16 cellular contexts compared by ENCODE assay signal in genomic region chr22:27382947-27383346, GRCh38.
DNase-seq lines count a peak whose midpoint lies in the region; ATAC-seq, FAIRE-seq and TF ChIP-seq lines count a peak whose summit lies in the region.
"Had no signal": no experiment of that assay in that cellular context is flagged by ENCODE, and none has a peak within 500 bp of the region (broad histone marks: within the 10 kb centered on the region; RNA-seq: fewer than 3 reads in every experiment).

No MANE protein-coding gene starts in this region.

- H4K8ac ChIP-seq in H9 (replicated peaks; ENCODE audit: insufficient read length, low read depth, low read length): no peak overlapping the region

- H3K9ac ChIP-seq in H9 (ENCODE audit: extremely low read depth, insufficient read length, low read length) (no peak overlapping the region), keratinocyte (ENCODE audit: control insufficient read depth, extremely low read depth, insufficient read depth, low read length) (no peak overlapping the region)

- H2BK12ac ChIP-seq in H9 (ENCODE audit: insufficient read length, low read depth, low read length): no peak overlapping the region

- POLR2A ChIA-PET in CD4-positive, alpha-beta T cell (lab: Charles Lee): no interaction called here

- no peaks in the 10 kb centered on the region for H3K9me1 ChIP-seq in keratinocyte (ENCODE audit: control insufficient read depth, extremely low read depth, insufficient read depth, low read length)

- no peak overlapping the region for H3K18ac ChIP-seq in H9 (ENCODE audit: insufficient read length, low read depth, low read length)

- WGBS in H9 (ENCODE audit: extremely low coverage, insufficient read length, low lambda C conversion rate): no CpG with 5 or more reads among the region's 12 CpGs

- H2BK5ac ChIP-seq in H9 (ENCODE audit: insufficient read length, low read length): no peak overlapping the region

- H2AFZ ChIP-seq in H9 (ENCODE audit: low read length) (no peak overlapping the region), keratinocyte (ENCODE audit: control insufficient read depth, low read length) (no peak overlapping the region)
- H2AFZ ChIP-seq: GM23338 had no signal

- H3K4me3 Mint-ChIP-seq in H9 (no peak overlapping the region), brain (peak overlapping the region in 1 of 5 experiments; percentile 35), type B pancreatic cell (no peak overlapping the region)
- H3K4me3 Mint-ChIP-seq in CD4-positive, alpha-beta T cell: no peak overlapping the region
- H3K4me3 Mint-ChIP-seq: B cell; CD4-positive, CD25-positive, alpha-beta regulatory T cell; GM23338 had no signal

- TF ChIP-seq CTCF in H9 (conservative IDR thresholded peaks at IDR 0.05) (no peak), brain (conservative IDR thresholded peaks at IDR 0.05) (no peak), keratinocyte (optimal IDR thresholded peaks at IDR 0.05 in 1 of 3, IDR thresholded peaks at IDR 0.05 in 1 of 3, conservative IDR thresholded peaks at IDR 0.05 in 1 of 3; ENCODE audit: extremely low read depth in 1 of 3, insufficient read depth in 2 of 3, low read length in 3 of 3) (no peak), type B pancreatic cell (conservative IDR thresholded peaks at IDR 0.05) (no peak)
- no peak for TF ChIP-seq CTCF in CD4-positive, alpha-beta T cell (IDR thresholded peaks at IDR 0.05)

- H3K56ac ChIP-seq in H9 (ENCODE audit: insufficient read length, low read depth, low read length): no peak overlapping the region

- H2BK120ac ChIP-seq in H9 (ENCODE audit: low read depth, low read length, poor library complexity, severe bottlenecking): no peak overlapping the region

- H3K9me3 ChIP-seq in H9 (ENCODE audit: control insufficient read depth, low read depth, low read length): no peaks in the 10 kb centered on the region
- no peaks in the 10 kb centered on the region for H3K9me3 ChIP-seq in keratinocyte (ENCODE audit: control insufficient read depth, low read depth, low read length)
- H3K9me3 ChIP-seq in CD4-positive, alpha-beta T cell (ENCODE audit: control insufficient read depth, low read length): no peaks in the 10 kb centered on the region
- H3K9me3 ChIP-seq: Caco-2 had no signal

- H4K91ac ChIP-seq in H9 (ENCODE audit: insufficient read length, low read depth, low read length): no peak overlapping the region

- peaks cover 2% of the 10 kb centered on the region for H3K23me2 ChIP-seq in H9 (ENCODE audit: insufficient read length, low read depth, low read length, poor library complexity, severe bottlenecking)

- no peak overlapping the region for H3T11ph ChIP-seq in H9 (ENCODE audit: low read length)

- no peaks in the 10 kb centered on the region for H3K4me1 ChIP-seq in H9 (ENCODE audit: insufficient read depth, low read length)
- peaks cover 29% of the 10 kb centered on the region for H3K4me1 ChIP-seq in keratinocyte (ENCODE audit: control insufficient read depth, extremely low read depth, insufficient read depth, low read length)
- H3K4me1 ChIP-seq: Caco-2 had no signal

- no peaks in the 10 kb centered on the region for H3K79me1 ChIP-seq in H9 (ENCODE audit: insufficient read depth, low read depth, low read length, poor library complexity, severe bottlenecking)

- H3K9me3 Mint-ChIP-seq in H9 (no peaks in the 10 kb centered on the region), brain (peaks cover 0 to 11% (median 0%) of the 10 kb centered on the region in 5 experiments), type B pancreatic cell (no peaks in the 10 kb centered on the region)
- no peaks in the 10 kb centered on the region for H3K9me3 Mint-ChIP-seq in CD4-positive, alpha-beta T cell
- H3K9me3 Mint-ChIP-seq: CD4-positive, CD25-positive, alpha-beta regulatory T cell; GM23338 had no signal

- H3K27ac Mint-ChIP-seq in H9: no peak overlapping the region
- peak overlapping the region in 3 of 5 experiments; percentile 4 to 54 (median 49) for H3K27ac Mint-ChIP-seq in brain
- H3K27ac Mint-ChIP-seq in type B pancreatic cell: no peak overlapping the region
- H3K27ac Mint-ChIP-seq in CD4-positive, alpha-beta T cell: no peak overlapping the region
- H3K27ac Mint-ChIP-seq: B cell; CD4-positive, CD25-positive, alpha-beta regulatory T cell; GM23338 had no signal

- no peak overlapping the region for H3K14ac ChIP-seq in H9 (ENCODE audit: insufficient read depth, low read length)

- H2AK5ac ChIP-seq in H9 (ENCODE audit: insufficient read length, low read length): no peak overlapping the region

- dilution Hi-C loops in keratinocyte (cut with MboI; ENCODE audit: extremely low pct_ligation_motif_present, low sequenced_read_pairs): no loop called here

- H3K79me2 ChIP-seq in H9 (ENCODE audit: insufficient read depth, low read length) (no peaks in the 10 kb centered on the region), keratinocyte (ENCODE audit: control insufficient read depth, insufficient read depth, low read length) (no peaks in the 10 kb centered on the region)

- no peaks in the 10 kb centered on the region for H4K20me1 ChIP-seq in H9 (ENCODE audit: control insufficient read depth, insufficient read depth, insufficient read length)
- H4K20me1 ChIP-seq in keratinocyte (ENCODE audit: control insufficient read depth, extremely low read depth, insufficient read depth, low read length): no peaks in the 10 kb centered on the region

- peak; percentile 39 for FAIRE-seq in keratinocyte (lab: Jason Lieb, UNC)
- FAIRE-seq: D721Med, G401.6, GM12891 had no signal

- H2BK15ac ChIP-seq in H9 (ENCODE audit: low read depth, low read length): no peak overlapping the region

- H3K4me2 ChIP-seq in H9 (ENCODE audit: insufficient read depth, insufficient read length, low read length): no peak overlapping the region
- H3K4me2 ChIP-seq in keratinocyte (ENCODE audit: control insufficient read depth, extremely low read depth, insufficient read depth, low read depth, low read length): no peak overlapping the region
- H3K4me2 ChIP-seq: GM23338 had no signal

- H3K27ac ChIP-seq in H9 (ENCODE audit: insufficient read length, low read depth, low read length): no peak overlapping the region
- H3K27ac ChIP-seq in keratinocyte (ENCODE audit: control insufficient read depth, insufficient read depth, low read length): no peak overlapping the region
- H3K27ac ChIP-seq in CD4-positive, alpha-beta T cell (ENCODE audit: low read depth, low read length): no peak overlapping the region

- H3K36me3 Mint-ChIP-seq in H9 (ENCODE audit: insufficient read depth in 1 of 3, low read depth in 3 of 3) (no peaks in the 10 kb centered on the region), brain (no peaks in the 10 kb centered on the region), type B pancreatic cell (no peaks in the 10 kb centered on the region)
- H3K36me3 Mint-ChIP-seq in CD4-positive, alpha-beta T cell (ENCODE audit: low read depth): no peaks in the 10 kb centered on the region
- H3K36me3 Mint-ChIP-seq: CD4-positive, CD25-positive, alpha-beta regulatory T cell had no signal

- CTCF ChIA-PET in CD4-positive, alpha-beta T cell (lab: Charles Lee): no interaction called here

- no peak overlapping the region for H3K4ac ChIP-seq in H9 (ENCODE audit: low read depth, low read length)

- no peak overlapping the region for H4K5ac ChIP-seq in H9 (ENCODE audit: insufficient read length, low read depth, low read length)

- no peak overlapping the region for H2BK20ac ChIP-seq in H9 (ENCODE audit: low read depth, low read length, poor library complexity, severe bottlenecking)

- no peak overlapping the region for H3K4me3 ChIP-seq in keratinocyte (ENCODE audit: control insufficient read depth in 2 of 3, extremely low read depth in 1 of 3, insufficient read depth in 2 of 3, low read depth in 1 of 3, low read length in 3 of 3)
- H3K4me3 ChIP-seq: GM23338 had no signal

- no peaks in the 10 kb centered on the region for H3K36me3 ChIP-seq in keratinocyte (ENCODE audit: control insufficient read depth in 2 of 2, extremely low read depth in 1 of 2, insufficient read depth in 2 of 2, low read length in 2 of 2)

- intact Hi-C loops in CD4-positive, alpha-beta T cell (cut with DNase I, micrococcal nuclease): no loop called here

- no peaks in the 10 kb centered on the region for H3K27me3 ChIP-seq in H9 (ENCODE audit: insufficient read depth, low read length)
- H3K27me3 ChIP-seq in keratinocyte (ENCODE audit: control insufficient read depth, extremely low read depth, insufficient read depth, low read length): no peaks in the 10 kb centered on the region
- H3K27me3 ChIP-seq in CD4-positive, alpha-beta T cell (ENCODE audit: control insufficient read depth, insufficient read depth, low read length): no peaks in the 10 kb centered on the region

- DNase-seq in H9 (peak; percentile 9), keratinocyte (ENCODE audit: low read depth, low spot score) (no peak), type B pancreatic cell (ENCODE audit: extremely low spot score, unreplicated experiment) (peak; percentile 31)
- no peak for DNase-seq in activated T-cell treated with anti-CD3 and anti-CD28 coated beads, Interleukin-2, amount 50 U/mL, for 1 hour
- DNase-seq in CD4-positive, alpha-beta T cell: no peak
- DNase-seq: C1 segment of cervical spinal cord; Caco-2; CD4-positive, CD25-positive, alpha-beta regulatory T cell; H7 had no signal

- no peak overlapping the region for H3K23ac ChIP-seq in H9 (ENCODE audit: insufficient read length, low read depth, low read length)

- H3K4me1 Mint-ChIP-seq in H9 (peaks cover 4 to 26% of the 10 kb centered on the region in 2 experiments; a peak in 3 of 4 replicates), brain (peaks cover 67% of the 10 kb centered on the region), type B pancreatic cell (ENCODE audit: unreplicated experiment) (peaks cover 30% of the 10 kb centered on the region)
- H3K4me1 Mint-ChIP-seq in CD4-positive, alpha-beta T cell (ENCODE audit: low read depth): no peaks in the 10 kb centered on the region
- H3K4me1 Mint-ChIP-seq: B cell; CD4-positive, CD25-positive, alpha-beta regulatory T cell had no signal

- H3K27me3 Mint-ChIP-seq in H9 (ENCODE audit: low read depth) (peaks cover 4% of the 10 kb centered on the region; the same call in 1 of the 2 replicates), brain (peaks cover 25% of the 10 kb centered on the region), type B pancreatic cell (peaks cover 22% of the 10 kb centered on the region)
- peaks cover 12% of the 10 kb centered on the region for H3K27me3 Mint-ChIP-seq in CD4-positive, alpha-beta T cell

- no peak for ATAC-seq in GM21576 (IDR thresholded peaks at IDR 0.05; ENCODE audit: unreplicated experiment)
- ATAC-seq in CD4-positive, alpha-beta T cell (ENCODE audit: poor library complexity): no peak

Comparison
In these comparisons a context has a peak if more than half of its experiments do, and no peak if none do; other contexts are left out.
1. DNase-seq: peak in H9 (single experiment) and type B pancreatic cell (single experiment); none in keratinocyte (single experiment), activated T-cell treated with anti-CD3 and anti-CD28 coated beads, Interleukin-2, amount 50 U/mL, for 1 hour (single experiment) and CD4-positive, alpha-beta T cell (0 of 10).
2. H3K27ac Mint-ChIP-seq: peak in brain (3 of 5); none in H9 (0 of 3), type B pancreatic cell (single experiment) and CD4-positive, alpha-beta T cell (single experiment).